In the genomic region with DNA sequence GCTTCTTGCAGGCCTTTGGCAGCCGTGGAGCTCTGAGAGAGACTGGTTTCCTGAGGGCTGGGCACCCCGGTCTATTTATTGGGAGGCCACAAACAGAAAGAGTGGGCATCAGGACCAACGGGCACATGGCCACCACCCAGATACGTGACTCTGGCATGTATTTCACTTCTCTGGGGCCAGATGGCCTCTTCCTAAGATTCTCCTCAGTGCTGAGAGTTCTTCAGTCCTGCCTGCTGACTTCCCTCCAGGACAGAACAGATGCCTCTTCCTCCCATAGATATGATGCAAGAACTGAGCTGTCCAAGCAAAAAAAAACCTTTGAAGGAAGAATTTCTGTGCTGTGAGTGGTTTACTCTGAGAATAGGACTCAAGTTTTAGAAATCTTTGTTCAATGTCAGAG, we compare ENCODE assay signal across 10 cellular contexts.
DNase-seq lines count a peak whose midpoint lies in the region; ATAC-seq, FAIRE-seq and TF ChIP-seq lines count a peak whose summit lies in the region.
"Had no signal": no experiment of that assay in that cellular context is flagged by ENCODE, and none has a peak within 500 bp of the region (broad histone marks: within the 10 kb centered on the region; RNA-seq: fewer than 3 reads in every experiment).

No MANE protein-coding gene starts in this region.

- H2AFZ ChIP-seq in mammary epithelial cell (ENCODE audit: low read depth, low read length), result no peak overlapping the region
- H2AFZ ChIP-seq in HepG2 (ENCODE audit: low read length), result no peak overlapping the region

- in situ Hi-C loops in mammary epithelial cell (cut with MboI; ENCODE audit: low sequenced_read_pairs in 2 of 2) (no loop called here), HepG2 (cut with HindIII; ENCODE audit: extremely low pct_ligation_motif_present, low pct_unique_long_range_greater_than_20kb) (no loop called here)

- H3K36me3 ChIP-seq in mammary epithelial cell (ENCODE audit: insufficient read depth, low read length), result peaks cover 2% of the 10 kb centered on the region
- peaks cover 0 to 4% of the 10 kb centered on the region in 2 experiments; a peak in 3 of 5 replicates for H3K36me3 ChIP-seq in HepG2 (replicated peaks in 1 of 2; ENCODE audit: control insufficient read depth in 1 of 2, insufficient read depth in 2 of 2, low read length in 2 of 2)

- H3K79me2 ChIP-seq in mammary epithelial cell (ENCODE audit: insufficient read depth, low read length) (peaks cover 93% of the 10 kb centered on the region), HepG2 (ENCODE audit: insufficient read depth, low read length) (peaks cover 91% of the 10 kb centered on the region)

- H3K27me3 ChIP-seq in mammary epithelial cell (ENCODE audit: insufficient read depth, low read length) (no peaks in the 10 kb centered on the region), HepG2 (ENCODE audit: control insufficient read depth in 1 of 2, insufficient read depth in 2 of 2, low read length in 2 of 2) (no peaks in the 10 kb centered on the region)
- H3K27me3 ChIP-seq: testis had no signal

- intact Hi-C loops in mammary epithelial cell (cut with micrococcal nuclease) (loop anchor here (1.0 kb wide), 3 partner anchors 10 to 40 kb away; no protein-coding TSS in a partner anchor), HepG2 (cut with micrococcal nuclease; ENCODE audit: unreplicated experiment) (no loop called here)

- dilution Hi-C loops in mammary epithelial cell (cut with HindIII; ENCODE audit: low sequenced_read_pairs), result no loop called here

- BruUV-seq in mammary epithelial cell (replicated peaks; lab: Mats Ljungman, UMichigan), result no TSS peak
- no TSS peak for BruUV-seq in HepG2 (replicated peaks; lab: Mats Ljungman, UMichigan)

- CTCF ChIA-PET in mammary epithelial cell (lab: Charles Lee; ENCODE audit: low non-redundant PET) (no interaction called here), HepG2 (lab: Yijun Ruan, JAX; ENCODE audit: low intra/inter-chr PET ratio, low total read pairs) (no interaction called here)

- no peak for FAIRE-seq in HepG2 (lab: Jason Lieb, UNC)

- H4K20me1 ChIP-seq in mammary epithelial cell (ENCODE audit: insufficient read depth, low read length) (no peaks in the 10 kb centered on the region), HepG2 (ENCODE audit: insufficient read depth, low read length) (peaks cover 71% of the 10 kb centered on the region)

- peak overlapping the region; percentile 30 for H3K9ac ChIP-seq in mammary epithelial cell (ENCODE audit: insufficient read depth, low read length)
- H3K9ac ChIP-seq in HepG2 (ENCODE audit: insufficient read depth, low read depth, low read length), result no peak overlapping the region

- H3K27ac ChIP-seq in mammary epithelial cell (ENCODE audit: insufficient read depth, low read depth, low read length), result peak overlapping the region; percentile 90
- peak overlapping the region; percentile 47 for H3K27ac ChIP-seq in HepG2 (ENCODE audit: extremely low read length, insufficient read depth, low read length)
- H3K27ac ChIP-seq: testis had no signal

- TF ChIP-seq CTCF in mammary epithelial cell (conservative IDR thresholded peaks at IDR 0.05 in 1 of 2, IDR thresholded peaks at IDR 0.05 in 1 of 2; ENCODE audit: extremely low read depth in 1 of 2, insufficient read depth in 1 of 2, low read depth in 1 of 2, low read length in 2 of 2) (no peak), HepG2 (CRISPR knock-in tag; IDR thresholded peaks at IDR 0.05) (no peak)

- H3K4me3 ChIP-seq in mammary epithelial cell (replicated peaks in 1 of 3; ENCODE audit: insufficient read depth in 1 of 3, low read depth in 2 of 3, low read length in 3 of 3) (no peak overlapping the region), HepG2 (replicated peaks in 1 of 3; ENCODE audit: insufficient read depth in 1 of 3, low read depth in 2 of 3, low read length in 3 of 3) (no peak overlapping the region)
- H3K4me3 ChIP-seq: testis had no signal

- TF ChIP-seq EP300 in HepG2 (IDR thresholded peaks at IDR 0.05; ENCODE audit: low read depth in 2 of 2, low read length in 2 of 2), result no peak
- TF ChIP-seq EP300 in HepG2 (CRISPR knock-in tag; IDR thresholded peaks at IDR 0.05; ENCODE audit: borderline replicate concordance), result no peak

- no peak for TF ChIP-seq RAD21 in HepG2 (CRISPR knock-in tag; IDR thresholded peaks at IDR 0.05)

- 56% methylated on average over 3 of the region's 4 CpGs for WGBS in mammary epithelial cell (ENCODE audit: low coverage, missing lambda C conversion rate)
- WGBS in HepG2 (ENCODE audit: low lambda C conversion rate), result 89% methylated on average over 4 of the region's 4 CpGs

- POLR2A ChIA-PET in HepG2 (lab: Yijun Ruan, JAX), result no interaction called here

- H3K9me3 ChIP-seq in mammary epithelial cell (replicated peaks; ENCODE audit: insufficient read depth, low read length) (no peaks in the 10 kb centered on the region), HepG2 (ENCODE audit: low read length) (no peaks in the 10 kb centered on the region)
- H3K9me3 ChIP-seq: testis had no signal

- DNase-seq in AG08396 (ENCODE audit: low spot score), result peak; percentile 65
- peak; percentile 89 for DNase-seq in LHCN-M2 (ENCODE audit: low read depth)
- DNase-seq in mammary epithelial cell, result peak; percentile 62
- DNase-seq in HepG2 (ENCODE audit: low spot score), result no peak
- no peak for DNase-seq in iPS-NIHi7 (ENCODE audit: extremely low spot score)
- DNase-seq: activated B cell treated with CpG ODN at 0.5 μM for 24 hours, testis had no signal

- H3K4me1 ChIP-seq in mammary epithelial cell (ENCODE audit: insufficient read depth, low read length) (peaks cover 59% of the 10 kb centered on the region), HepG2 (ENCODE audit: insufficient read depth, low read length) (peaks cover 79% of the 10 kb centered on the region)
- H3K4me1 ChIP-seq: testis had no signal

- no peak for TF ChIP-seq POLR2A in HepG2 (IDR thresholded peaks at IDR 0.05; ENCODE audit: insufficient read depth in 1 of 2, low read depth in 2 of 2, low read length in 2 of 2)

- peak; percentile 10; the same call in 2 of the 3 replicates for ATAC-seq in HepG2
- no peak for ATAC-seq in GM19351 (IDR thresholded peaks at IDR 0.05; ENCODE audit: unreplicated experiment)
- ATAC-seq in GM18502 (IDR thresholded peaks at IDR 0.05; ENCODE audit: poor library complexity, unreplicated experiment), result no peak
- ATAC-seq in GM21423 (IDR thresholded peaks at IDR 0.05; ENCODE audit: unreplicated experiment), result no peak

- H3K4me2 ChIP-seq in mammary epithelial cell (ENCODE audit: insufficient read depth, low read depth, low read length), result no peak overlapping the region
- H3K4me2 ChIP-seq in HepG2 (ENCODE audit: low read depth, low read length), result no peak overlapping the region; the same call in 1 of the 2 replicates

TF ChIP-seq in HepG2, 621 proteins besides CTCF, POLR2A, EP300 and RAD21 (continues in another document):
- no peak for TF ChIP-seq ZNF761 (CRISPR knock-in tag; conservative IDR thresholded peaks at IDR 0.05)
- TF ChIP-seq ZNF891 (CRISPR knock-in tag; IDR thresholded peaks at IDR 0.05), result no peak
- peak; percentile 69 for TF ChIP-seq CEBPG (CRISPR knock-in tag; IDR thresholded peaks at IDR 0.05)
- TF ChIP-seq, protein P1, sequence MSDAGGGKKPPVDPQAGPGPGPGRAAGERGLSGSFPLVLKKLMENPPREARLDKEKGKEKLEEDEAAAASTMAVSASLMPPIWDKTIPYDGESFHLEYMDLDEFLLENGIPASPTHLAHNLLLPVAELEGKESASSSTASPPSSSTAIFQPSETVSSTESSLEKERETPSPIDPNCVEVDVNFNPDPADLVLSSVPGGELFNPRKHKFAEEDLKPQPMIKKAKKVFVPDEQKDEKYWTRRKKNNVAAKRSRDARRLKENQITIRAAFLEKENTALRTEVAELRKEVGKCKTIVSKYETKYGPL (CRISPR knock-in tag; IDR thresholded peaks at IDR 0.05), result no peak
- TF ChIP-seq, protein P2, sequence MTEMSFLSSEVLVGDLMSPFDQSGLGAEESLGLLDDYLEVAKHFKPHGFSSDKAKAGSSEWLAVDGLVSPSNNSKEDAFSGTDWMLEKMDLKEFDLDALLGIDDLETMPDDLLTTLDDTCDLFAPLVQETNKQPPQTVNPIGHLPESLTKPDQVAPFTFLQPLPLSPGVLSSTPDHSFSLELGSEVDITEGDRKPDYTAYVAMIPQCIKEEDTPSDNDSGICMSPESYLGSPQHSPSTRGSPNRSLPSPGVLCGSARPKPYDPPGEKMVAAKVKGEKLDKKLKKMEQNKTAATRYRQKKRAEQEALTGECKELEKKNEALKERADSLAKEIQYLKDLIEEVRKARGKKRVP (CRISPR knock-in tag; IDR thresholded peaks at IDR 0.05), result peak in 1 of 2 experiments; percentile 69; a peak in 1 of 4 replicates

Comparison
In these comparisons a context has a peak if more than half of its experiments do, and no peak if none do; other contexts are left out.
1. DNase-seq: peak in AG08396 (single experiment), LHCN-M2 (single experiment) and mammary epithelial cell (single experiment); none in HepG2 (single experiment) and iPS-NIHi7 (single experiment).